In the genomic region with DNA sequence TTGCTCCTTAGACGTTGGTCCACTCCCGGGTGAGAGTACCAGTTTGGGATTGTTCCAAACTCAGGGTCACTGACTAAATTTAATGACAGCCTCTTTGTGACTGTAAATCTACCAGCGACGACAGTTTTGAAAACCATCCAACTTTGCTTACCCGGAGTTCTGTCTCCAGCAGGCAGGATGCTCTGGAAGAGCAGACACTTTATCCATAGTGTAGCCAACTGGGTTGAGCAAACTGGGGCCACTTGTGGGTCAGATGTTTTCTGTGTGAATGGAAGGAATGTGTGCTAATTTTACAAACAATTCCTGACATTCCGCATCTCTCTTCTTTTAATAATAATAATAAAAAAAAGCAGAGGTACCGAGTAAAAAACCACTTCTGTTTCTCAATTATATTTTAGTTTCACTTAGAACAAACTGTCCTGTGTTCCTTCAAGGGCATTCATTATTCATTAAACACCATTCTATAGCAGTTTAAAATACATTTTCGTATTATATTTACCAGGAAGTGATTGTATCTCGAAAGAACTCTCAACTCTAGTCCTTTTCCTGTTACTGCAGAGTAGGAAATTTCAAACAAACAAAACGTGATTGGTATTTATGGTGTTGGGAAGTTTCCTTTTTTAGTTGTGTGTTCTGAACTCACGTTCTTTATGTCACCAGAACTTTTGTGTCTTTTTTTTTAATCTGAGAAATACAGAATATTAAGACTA, we compare ENCODE assay signal across 12 cellular contexts.
DNase-seq lines count a peak whose midpoint lies in the region; ATAC-seq and TF ChIP-seq lines count a peak whose summit lies in the region.
"Had no signal": no experiment of that assay in that cellular context is flagged by ENCODE, and none has a peak within 500 bp of the region (broad histone marks: within the 10 kb centered on the region; RNA-seq: fewer than 3 reads in every experiment).

No MANE protein-coding gene starts in this region.

- H3K9me2 ChIP-seq in PC-3 (replicated peaks; ENCODE audit: low read length): no peaks in the 10 kb centered on the region

- no TSS peak for BruUV-seq in PC-3 (replicated peaks; lab: Mats Ljungman, UMichigan)

- no peak for TF ChIP-seq CTCF in PC-3 (conservative IDR thresholded peaks at IDR 0.05; ENCODE audit: low read depth, low read length)
- no peak for TF ChIP-seq CTCF in fibroblast of villous mesenchyme (IDR thresholded peaks at IDR 0.05; ENCODE audit: insufficient read depth, low read depth, low read length)
- no peak for TF ChIP-seq CTCF in thoracic aorta (IDR thresholded peaks at IDR 0.05)
- no peak for TF ChIP-seq CTCF in stomach (IDR thresholded peaks at IDR 0.05)

- DNase-seq in NCI-H2029 (lab: John Stamatoyannopoulos, UW) (peak; percentile 7), NCI-H2029 treated with DMSO at 0.1 percent for 48 hours (lab: John Stamatoyannopoulos, UW) (no peak), PC-3 (peak; percentile 54), fibroblast of villous mesenchyme (ENCODE audit: low read depth) (peak; percentile 61), thoracic aorta (ENCODE audit: low spot score) (no peak), HuH-7 (ENCODE audit: low spot score) (no peak), stomach (no peak), ACHN (no peak)
- DNase-seq: activated CD4-positive, CD25-positive, alpha-beta regulatory T cell; activated naive CD8-positive, alpha-beta T cell treated with anti-CD3 and anti-CD28 coated beads for 36 hours had no signal

- POLR2A ChIA-PET in PC-3 (lab: Charles Lee; ENCODE audit: unreplicated experiment): no interaction called here

- in situ Hi-C loops in ACHN (cut with HindIII; ENCODE audit: low pct_ligation_motif_present, low pct_unique_long_range_greater_than_20kb, low sequenced_read_pairs): no loop called here

- no peaks in the 10 kb centered on the region for H3K27me3 ChIP-seq in PC-3 (ENCODE audit: low read length)
- no peaks in the 10 kb centered on the region for H3K27me3 ChIP-seq in thoracic aorta (replicated peaks; ENCODE audit: insufficient read depth)
- no peaks in the 10 kb centered on the region for H3K27me3 ChIP-seq in stomach

- TF ChIP-seq EP300 in stomach (IDR thresholded peaks at IDR 0.05): no peak

- H3F3A ChIP-seq in PC-3 (ENCODE audit: low read length, unreplicated experiment): no peaks in the 10 kb centered on the region

- CTCF ChIA-PET in PC-3 (lab: Charles Lee): no interaction called here

- no peaks in the 10 kb centered on the region for H3K9me3 ChIP-seq in PC-3 (ENCODE audit: low read length)
- no peaks in the 10 kb centered on the region for H3K9me3 ChIP-seq in thoracic aorta
- H3K9me3 ChIP-seq in stomach: no peaks in the 10 kb centered on the region

- H2AFZ ChIP-seq in PC-3 (ENCODE audit: low read length): peak overlapping the region; percentile 64
- H2AFZ ChIP-seq: parathyroid adenoma had no signal

- H3K4me1 ChIP-seq in PC-3 (ENCODE audit: insufficient read depth, low read length) (peaks cover 13% of the 10 kb centered on the region), thoracic aorta (ENCODE audit: control insufficient read depth in 1 of 2, low read depth in 2 of 2) (peaks cover 0 to 5% of the 10 kb centered on the region in 2 donors), stomach (peaks cover 0 to 6% (median 0%) of the 10 kb centered on the region in 4 donors)
- H3K4me1 ChIP-seq: parathyroid adenoma had no signal

- ATAC-seq in PC-3 (peak; percentile 38), thoracic aorta (ENCODE audit: insufficient number of reproducible peaks, low FRiP score, low read depth) (no peak)

- peak overlapping the region; percentile 65 for H3K4me2 ChIP-seq in PC-3 (ENCODE audit: low read length)

- no peaks in the 10 kb centered on the region for H4K20me1 ChIP-seq in PC-3 (ENCODE audit: low read length)

- 14 to 29% (median 26%) methylated on average over 11 of the region's 11 CpGs for WGBS in stomach, 5 donors

- H3K79me2 ChIP-seq in PC-3 (ENCODE audit: low read length): no peaks in the 10 kb centered on the region
- H3K79me2 ChIP-seq: parathyroid adenoma had no signal

- intact Hi-C loops in PC-3 (cut with micrococcal nuclease) (no loop called here), stomach (cut with DNase I; ENCODE audit: low total_unique reads) (no loop called here)

- H3K27ac ChIP-seq in PC-3 (ENCODE audit: low read length) (no peak overlapping the region), thoracic aorta (no peak overlapping the region), stomach (peak overlapping the region in 1 of 5 donors; percentile 1)
- H3K27ac ChIP-seq: HL-60, parathyroid adenoma had no signal

- H3K4me3 ChIP-seq in PC-3 (ENCODE audit: low read length): peak overlapping the region; percentile 33; the same call in 1 of the 2 replicates
- H3K4me3 ChIP-seq in fibroblast of villous mesenchyme (ENCODE audit: low read depth, low read length): no peak overlapping the region
- peak overlapping the region; percentile 24 for H3K4me3 ChIP-seq in thoracic aorta
- peak overlapping the region in 1 of 4 donors; percentile 12 for H3K4me3 ChIP-seq in stomach

- H3K9ac ChIP-seq in PC-3 (ENCODE audit: low read length): no peak overlapping the region
- H3K9ac ChIP-seq: parathyroid adenoma had no signal

- H3K36me3 ChIP-seq in PC-3 (ENCODE audit: low read depth, low read length) (no peaks in the 10 kb centered on the region), thoracic aorta (no peaks in the 10 kb centered on the region), stomach (no peaks in the 10 kb centered on the region)

- no peak for TF ChIP-seq POLR2A in stomach (IDR thresholded peaks at IDR 0.05)

Comparison
In these comparisons a context has a peak if more than half of its experiments do, and no peak if none do; other contexts are left out.
1. DNase-seq: peak in NCI-H2029 (single experiment), PC-3 (single experiment) and fibroblast of villous mesenchyme (single experiment); none in NCI-H2029 treated with DMSO at 0.1 percent for 48 hours (single experiment), thoracic aorta (single experiment), HuH-7 (single experiment), stomach (single experiment) and ACHN (single experiment).